In genomic region chr7:131819891-131820290, GRCh38 we compare ENCODE assay signal across 24 cellular contexts.
DNase-seq lines count a peak whose midpoint lies in the region; ATAC-seq and TF ChIP-seq lines count a peak whose summit lies in the region.
"Had no signal": no experiment of that assay in that cellular context is flagged by ENCODE, and none has a peak within 500 bp of the region (broad histone marks: within the 10 kb centered on the region; RNA-seq: fewer than 3 reads in every experiment).

No MANE protein-coding gene starts in this region.

- no peak for ATAC-seq in activated CD4-positive, CD25-positive, alpha-beta regulatory T cell treated with anti-CD3 and anti-CD28 coated beads, Interleukin-2, amount 50 U/mL, for 24 hours
- ATAC-seq in GM18520 (IDR thresholded peaks at IDR 0.05; ENCODE audit: unreplicated experiment) (no peak), GM18517 (IDR thresholded peaks at IDR 0.05; ENCODE audit: unreplicated experiment) (no peak)
- ATAC-seq: A549, HCT116, SK-N-SH treated with all-trans-retinoic acid at 6 μM for 48 hours, T-cell had no signal

- peaks cover 0 to 8% (median 3%) of the 10 kb centered on the region in 5 experiments for H3K9me3 Mint-ChIP-seq in brain

- H3K9me3 ChIP-seq in A673 (ENCODE audit: low read depth, low read length, poor library complexity, severe bottlenecking): no peaks in the 10 kb centered on the region
- H3K9me3 ChIP-seq: A549, BLaER1 had no signal

- intact Hi-C loops in A673 (cut with micrococcal nuclease; ENCODE audit: unreplicated experiment) (no loop called here), posterior cingulate gyrus (cut with DNase I) (no loop called here)

- H3K27me3 Mint-ChIP-seq in brain: peaks cover 7% of the 10 kb centered on the region

- peaks cover 7% of the 10 kb centered on the region for H3K4me1 ChIP-seq in A673 (ENCODE audit: insufficient read depth, low read length, poor library complexity, severe bottlenecking)
- H3K4me1 ChIP-seq: A549, BLaER1 had no signal

- POLR2A ChIA-PET in A673 (lab: Charles Lee; ENCODE audit: low non-redundant PET): no interaction called here

- no peaks in the 10 kb centered on the region for H3K36me3 Mint-ChIP-seq in brain
- H3K36me3 Mint-ChIP-seq: CD4-positive, alpha-beta memory T cell; T-cell had no signal

- BruUV-seq in A673 (replicated peaks; lab: Mats Ljungman, UMichigan): no TSS peak

- no peaks in the 10 kb centered on the region for H3K36me3 ChIP-seq in A673 (ENCODE audit: insufficient read depth, low read length, poor library complexity, severe bottlenecking)
- H3K36me3 ChIP-seq: BLaER1 had no signal

- peaks cover 7% of the 10 kb centered on the region for H3K27me3 ChIP-seq in A673 (replicated peaks; ENCODE audit: insufficient read depth, low read depth, low read length, poor library complexity)
- H3K27me3 ChIP-seq: BLaER1 had no signal

- peaks cover 23% of the 10 kb centered on the region for H3K4me1 Mint-ChIP-seq in brain
- H3K4me1 Mint-ChIP-seq: CD4-positive, alpha-beta memory T cell; T-cell had no signal

- H3K27ac Mint-ChIP-seq in brain: peak overlapping the region in 3 of 5 experiments; percentile 17 to 81 (median 61)
- H3K27ac Mint-ChIP-seq: CD4-positive, alpha-beta memory T cell; T-cell had no signal

- H3K4me3 Mint-ChIP-seq in brain: no peak overlapping the region
- H3K4me3 Mint-ChIP-seq: T-cell had no signal

- TF ChIP-seq CTCF in A673 (conservative IDR thresholded peaks at IDR 0.05; ENCODE audit: low read depth, low read length) (no peak), brain (conservative IDR thresholded peaks at IDR 0.05) (no peak)

- peak; percentile 77 for DNase-seq in A673 (ENCODE audit: low spot score)
- peak; percentile 21 for DNase-seq in ELF-1 (ENCODE audit: low read depth, low spot score)
- peak; percentile 10 for DNase-seq in NCI-H2227 (lab: John Stamatoyannopoulos, UW; ENCODE audit: unreplicated experiment)
- no peak for DNase-seq in posterior cingulate gyrus
- DNase-seq: CD4-positive, alpha-beta memory T cell; DMS79 treated with DMSO at 0.1 percent for 48 hours; GM23248; NCI-H1105 treated with DMSO at 0.1 percent for 48 hours; NCI-H187; NCI-H2107; NCI-H446 treated with DMSO at 0.1 percent for 48 hours; NCI-H748 treated with DMSO at 0.1 percent for 48 hours; PC-9; SIG-M5; T-cell had no signal

- no peak overlapping the region for H3K27ac ChIP-seq in A673 (ENCODE audit: low read depth, low read length, poor library complexity, severe bottlenecking)
- H3K27ac ChIP-seq: A549, BLaER1, GM23248, PC-9, RWPE1 had no signal

- no peak overlapping the region for H3K4me3 ChIP-seq in A673 (ENCODE audit: low read depth, low read length, poor library complexity, severe bottlenecking)
- H3K4me3 ChIP-seq: A549, BLaER1, GM23248, PC-9 had no signal

- CTCF ChIA-PET in A673 (lab: Charles Lee): no interaction called here

Comparison
In these comparisons a context has a peak if more than half of its experiments do, and no peak if none do; other contexts are left out.
1. DNase-seq: peak in A673 (single experiment), ELF-1 (single experiment) and NCI-H2227 (single experiment); none in posterior cingulate gyrus (0 of 10).